ENCODE assay signal across 8 cellular contexts in the genomic region with DNA sequence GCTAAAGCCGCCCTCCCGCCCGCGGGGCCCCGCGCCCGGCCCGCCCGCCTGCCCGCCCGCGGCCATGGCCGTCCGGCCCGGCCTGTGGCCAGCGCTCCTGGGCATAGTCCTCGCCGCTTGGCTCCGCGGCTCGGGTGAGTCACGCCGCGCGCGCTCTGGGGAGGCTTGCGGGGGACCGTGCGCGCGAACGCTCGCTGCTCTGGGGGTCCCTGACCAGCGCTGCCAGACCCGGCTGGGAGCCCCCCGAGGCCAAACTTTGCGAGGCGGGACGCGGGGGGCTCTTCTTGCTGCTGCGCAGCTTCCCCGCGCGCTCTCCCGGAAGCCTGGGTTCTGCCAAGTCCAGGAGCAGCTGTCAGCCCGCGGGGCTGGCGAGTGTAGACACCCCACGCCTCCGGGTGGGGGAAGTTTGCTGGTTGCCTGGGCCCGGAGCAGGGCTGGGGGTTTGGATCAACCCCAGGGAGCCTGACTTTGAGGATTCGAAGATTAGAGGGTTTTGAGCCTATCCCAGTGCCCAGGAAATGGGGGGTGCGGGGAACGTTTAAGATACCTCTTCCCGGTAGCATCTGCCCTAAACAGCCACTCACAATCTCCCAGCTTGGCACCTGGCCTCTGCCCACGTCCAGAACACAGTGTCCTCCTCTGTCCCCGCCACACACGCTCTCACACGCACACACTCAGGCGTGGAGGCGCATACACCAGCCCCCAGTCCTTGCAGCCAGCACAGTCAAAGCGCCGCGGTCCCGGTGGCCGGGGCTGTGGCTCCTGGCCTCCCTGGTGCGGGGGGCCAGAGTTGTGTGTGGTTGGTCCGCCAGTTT. TPM values are rescaled to one million over a fixed set of nuclear protein-coding genes. Genes with fewer than 3 reads are reported as not detected.
DNase-seq lines count a peak whose midpoint lies in the region; ATAC-seq and TF ChIP-seq lines count a peak whose summit lies in the region.

No MANE protein-coding gene starts in this region.

- no peaks in the 10 kb centered on the region for H3K9me3 ChIP-seq in DOHH2 (ENCODE audit: control insufficient read depth, insufficient read depth, low read length)
- H3K9me3 ChIP-seq in endodermal cell (ENCODE audit: control insufficient read depth, low read length), result no peaks in the 10 kb centered on the region
- peaks cover 5% of the 10 kb centered on the region for H3K9me3 ChIP-seq in trophoblast cell (ENCODE audit: insufficient read depth, low read depth, low read length)

- no peak overlapping the region for H3K27ac Mint-ChIP-seq in endodermal cell

- H2AK5ac ChIP-seq in trophoblast cell (ENCODE audit: low read length), result no peak overlapping the region

- no peak for ATAC-seq in HG03439 (IDR thresholded peaks at IDR 0.05; ENCODE audit: unreplicated experiment)

- H3K9me2 ChIP-seq in DOHH2 (replicated peaks; ENCODE audit: control insufficient read depth, low read length), result no peaks in the 10 kb centered on the region

- H2BK120ac ChIP-seq in trophoblast cell (ENCODE audit: insufficient read depth, low read length, poor library complexity), result no peak overlapping the region

- H3K4me1 ChIP-seq in DOHH2 (ENCODE audit: control insufficient read depth, low read length) (peaks cover 7% of the 10 kb centered on the region; the same call in 1 of the 2 replicates), endodermal cell (ENCODE audit: control insufficient read depth, insufficient read depth, low read length) (no peaks in the 10 kb centered on the region), trophoblast cell (ENCODE audit: control insufficient read depth in 1 of 2, insufficient read depth in 2 of 2, low read length in 2 of 2) (peaks cover 6 to 8% of the 10 kb centered on the region in 2 experiments)

- peaks cover 13% of the 10 kb centered on the region for H3K4me1 Mint-ChIP-seq in endodermal cell

- no peak overlapping the region for H3K18ac ChIP-seq in trophoblast cell (ENCODE audit: low read length)

- no peak overlapping the region for H4K91ac ChIP-seq in trophoblast cell (ENCODE audit: low read depth, low read length)

- no peaks in the 10 kb centered on the region for H3F3A ChIP-seq in DOHH2 (ENCODE audit: control insufficient read depth, insufficient read depth)

- no peak overlapping the region for H3K4ac ChIP-seq in trophoblast cell (ENCODE audit: low read depth, low read length)

- H3K27ac ChIP-seq in DOHH2 (ENCODE audit: low read depth, low read length) (no peak overlapping the region), endodermal cell (ENCODE audit: low read depth, low read length) (no peak overlapping the region), trophoblast cell (ENCODE audit: low read depth, low read length) (no peak overlapping the region)

- peaks cover 86% of the 10 kb centered on the region for H3K27me3 Mint-ChIP-seq in endodermal cell (ENCODE audit: insufficient read depth)

- peak overlapping the region; percentile 58 for H3K4me3 Mint-ChIP-seq in endodermal cell

- TF ChIP-seq CTCF in DOHH2 (IDR thresholded peaks at IDR 0.05; ENCODE audit: low read depth, low read length, poor library complexity, severe bottlenecking) (no peak), endodermal cell (conservative IDR thresholded peaks at IDR 0.05) (no peak)

- no peaks in the 10 kb centered on the region for H3K36me3 ChIP-seq in DOHH2 (ENCODE audit: control insufficient read depth, low read length)
- no peaks in the 10 kb centered on the region for H3K36me3 ChIP-seq in endodermal cell (ENCODE audit: control insufficient read depth, insufficient read depth, low read length)
- H3K36me3 ChIP-seq in trophoblast cell (ENCODE audit: control insufficient read depth in 1 of 2, insufficient read depth in 2 of 2, low read length in 2 of 2), result no peaks in the 10 kb centered on the region

- H3K36me3 Mint-ChIP-seq in endodermal cell (ENCODE audit: low read depth), result no peaks in the 10 kb centered on the region

- H3K79me2 ChIP-seq in DOHH2 (ENCODE audit: control insufficient read depth, low read length) (no peaks in the 10 kb centered on the region), trophoblast cell (ENCODE audit: control insufficient read depth, insufficient read depth, low read length, poor library complexity) (no peaks in the 10 kb centered on the region)

- H3K23ac ChIP-seq in trophoblast cell (ENCODE audit: low read length), result no peak overlapping the region

- peaks cover 45% of the 10 kb centered on the region for H3K27me3 ChIP-seq in DOHH2 (ENCODE audit: control insufficient read depth, low read length)
- peaks cover 90% of the 10 kb centered on the region for H3K27me3 ChIP-seq in endodermal cell (ENCODE audit: control insufficient read depth, insufficient read depth, low read length, poor library complexity, severe bottlenecking)
- H3K27me3 ChIP-seq in trophoblast cell (ENCODE audit: insufficient read depth, low read length), result peaks cover 42% of the 10 kb centered on the region

- H3K9ac ChIP-seq in endodermal cell (ENCODE audit: extremely low read depth, low read length, poor library complexity, severe bottlenecking) (no peak overlapping the region), trophoblast cell (ENCODE audit: low read length) (no peak overlapping the region)

- H4K8ac ChIP-seq in trophoblast cell (ENCODE audit: low read depth, low read length), result no peak overlapping the region

- peak; percentile 33 for DNase-seq in NCI-H226
- no peak for DNase-seq in endodermal cell
- DNase-seq in trophoblast cell, result no peak
- no peak for DNase-seq in NCI-H146 (lab: John Stamatoyannopoulos, UW)
- DNase-seq in stimulated activated CD8-positive, alpha-beta memory T cell treated with anti-CD3 and anti-CD28 coated beads, Interleukin-4, amount 100 ng/mL, for 48 hours, result no peak
- no peak for DNase-seq in epidermal melanocyte (ENCODE audit: insufficient read length, low spot score)

- no peak overlapping the region for H2BK12ac ChIP-seq in trophoblast cell (ENCODE audit: low read length)

- H3K4me2 ChIP-seq in DOHH2 (ENCODE audit: low read length), result peak overlapping the region; percentile 64
- H3K4me2 ChIP-seq in trophoblast cell (ENCODE audit: low read length), result peak overlapping the region; percentile 95

- WGBS in endodermal cell (ENCODE audit: insufficient coverage in 1 of 2, insufficient read length in 1 of 2), 2 experiments, result 7 to 12% methylated on average over 5 to 68 of the region's 68 CpGs
- no CpG with 5 or more reads among the region's 68 CpGs for WGBS in trophoblast cell (ENCODE audit: extremely low coverage, insufficient coverage, insufficient read length)

- H4K20me1 ChIP-seq in DOHH2 (ENCODE audit: control insufficient read depth, insufficient read depth, low read depth, low read length), result no peaks in the 10 kb centered on the region

- H3K14ac ChIP-seq in trophoblast cell (ENCODE audit: low read length), result no peak overlapping the region

- peak overlapping the region; percentile 54 for H3K4me3 ChIP-seq in DOHH2 (ENCODE audit: low read length)
- H3K4me3 ChIP-seq in endodermal cell (ENCODE audit: low read length), result peak overlapping the region; percentile 60
- H3K4me3 ChIP-seq in trophoblast cell (ENCODE audit: low read depth, low read length), result peak overlapping the region; percentile 30

- no peaks in the 10 kb centered on the region for H3K79me1 ChIP-seq in trophoblast cell (ENCODE audit: low read length)

- H4K12ac ChIP-seq in trophoblast cell (ENCODE audit: low read depth, low read length), result no peak overlapping the region

- no peak overlapping the region for H2BK5ac ChIP-seq in trophoblast cell (ENCODE audit: low read depth, low read length, poor library complexity)

- H3K9me3 Mint-ChIP-seq in endodermal cell, result no peaks in the 10 kb centered on the region

- H2AFZ ChIP-seq in trophoblast cell (ENCODE audit: insufficient read depth, low read length, poor library complexity), result no peak overlapping the region

RNA-seq across cellular contexts. Expression of a gene that starts 0.5 kb away (rescaled TPM):
- total RNA-seq in endodermal cell, result 1 to 10 TPM in 1 of 2 donors, under 1 TPM in 1; 0.89 to 1.4 TPM
- polyA plus RNA-seq in endodermal cell (2013, experiment 1 of 2), result 3.4 TPM
- polyA plus RNA-seq in endodermal cell (2013, experiment 2 of 2), result 3.0 TPM
- 0.01 and 0.03 TPM in 2 replicates for polyA plus RNA-seq in trophoblast cell (2013)
